Comparison of ENCODE assay signal across 10 cellular contexts in the genomic region with DNA sequence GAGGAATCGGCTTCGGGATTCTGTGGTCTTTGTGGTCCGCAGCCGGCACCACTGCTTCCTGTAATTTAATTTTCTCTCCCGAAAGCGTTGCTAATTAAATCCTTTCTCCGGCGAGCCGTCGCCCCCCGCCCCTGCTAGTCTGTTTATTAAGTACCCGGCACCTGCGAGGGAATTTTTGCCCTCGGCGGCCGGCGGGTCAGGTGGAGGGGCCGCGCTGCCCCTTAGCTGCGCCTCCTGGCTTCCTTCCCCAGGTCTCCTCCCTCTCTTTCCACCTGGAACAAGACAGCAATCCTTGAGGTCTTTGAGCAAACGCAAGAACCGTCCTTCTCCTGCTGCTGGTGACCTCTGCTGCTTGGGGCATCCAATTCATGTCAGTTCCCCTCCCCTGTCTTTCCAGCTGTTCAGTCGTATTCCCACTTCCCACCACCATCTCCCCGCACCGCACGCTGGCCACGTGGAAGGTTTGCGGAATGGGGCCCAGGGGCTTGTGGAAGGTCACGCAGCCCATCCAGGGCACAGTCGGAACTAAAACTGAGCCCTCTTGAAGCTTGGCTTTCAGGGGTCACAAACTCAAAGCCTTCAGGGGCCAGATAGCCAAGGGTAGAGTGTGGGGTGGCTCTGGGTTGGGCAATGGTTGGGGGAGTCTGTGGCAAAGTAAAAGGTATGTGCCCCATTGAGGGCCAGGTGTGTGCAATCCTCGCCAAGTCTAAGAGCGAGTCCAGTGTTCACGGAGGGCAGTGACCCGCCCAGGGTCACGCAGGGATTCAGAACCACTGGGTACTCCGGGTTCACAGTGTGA. TPM values are rescaled to one million over a fixed set of nuclear protein-coding genes. Genes with fewer than 3 reads are reported as not detected.
DNase-seq lines count a peak whose midpoint lies in the region; ATAC-seq, FAIRE-seq and TF ChIP-seq lines count a peak whose summit lies in the region.
"Had no signal": no experiment of that assay in that cellular context is flagged by ENCODE, and none has a peak within 500 bp of the region (broad histone marks: within the 10 kb centered on the region; RNA-seq: fewer than 3 reads in every experiment).

No MANE protein-coding gene starts in this region.

- FAIRE-seq in HepG2 (lab: Jason Lieb, UNC): no peak

- H3K27me3 Mint-ChIP-seq in activated CD4-positive, alpha-beta T cell treated with anti-CD3 and anti-CD28 coated beads, Interleukin-2, amount 10 ng/mL, durations not matched to agents 24 days and 14 days: peaks cover 42% of the 10 kb centered on the region
- peaks cover 40% of the 10 kb centered on the region for H3K27me3 Mint-ChIP-seq in activated naive CD8-positive, alpha-beta T cell treated with anti-CD3 and anti-CD28 coated beads for 36 hours

- CTCF ChIA-PET in HepG2 (lab: Yijun Ruan, JAX; ENCODE audit: low intra/inter-chr PET ratio, low total read pairs): no interaction called here

- no peaks in the 10 kb centered on the region for H3K9me3 ChIP-seq in HepG2 (ENCODE audit: low read length)
- no peaks in the 10 kb centered on the region for H3K9me3 ChIP-seq in testis
- no peaks in the 10 kb centered on the region for H3K9me3 ChIP-seq in uterus

- H3K27ac Mint-ChIP-seq in activated CD4-positive, alpha-beta T cell treated with anti-CD3 and anti-CD28 coated beads, Interleukin-2, amount 10 ng/mL, durations not matched to agents 24 days and 14 days: no peak overlapping the region
- H3K27ac Mint-ChIP-seq in activated naive CD8-positive, alpha-beta T cell treated with anti-CD3 and anti-CD28 coated beads for 36 hours: no peak overlapping the region

- no peak for TF ChIP-seq EP300 in HepG2 (IDR thresholded peaks at IDR 0.05; ENCODE audit: low read depth in 2 of 2, low read length in 2 of 2)
- TF ChIP-seq EP300 in HepG2 (CRISPR knock-in tag; IDR thresholded peaks at IDR 0.05; ENCODE audit: borderline replicate concordance): no peak

- intact Hi-C loops in activated CD4-positive, alpha-beta T cell treated with anti-CD3 and anti-CD28 coated beads, Interleukin-2, amount 10 ng/mL, durations not matched to agents 24 days and 14 days (cut with micrococcal nuclease): no loop called here
- intact Hi-C loops in HepG2 (cut with micrococcal nuclease; ENCODE audit: unreplicated experiment) (no loop called here), testis (cut with DNase I; ENCODE audit: low total_unique reads) (no loop called here), uterus (cut with DNase I; ENCODE audit: low total_unique reads) (no loop called here)

- TF ChIP-seq POLR2A in HepG2 (IDR thresholded peaks at IDR 0.05; ENCODE audit: insufficient read depth in 1 of 2, low read depth in 2 of 2, low read length in 2 of 2) (no peak), testis (IDR thresholded peaks at IDR 0.05) (no peak), uterus (IDR thresholded peaks at IDR 0.05) (no peak)

- POLR2A ChIA-PET in HepG2 (lab: Yijun Ruan, JAX): no interaction called here

- H3K4me1 ChIP-seq in HepG2 (ENCODE audit: insufficient read depth, low read length) (peaks cover 30% of the 10 kb centered on the region), testis (peaks cover 25% of the 10 kb centered on the region), uterus (peaks cover 0 to 8% of the 10 kb centered on the region in 2 donors)

- ATAC-seq in HepG2 (no peak), GM18907 (IDR thresholded peaks at IDR 0.05; ENCODE audit: unreplicated experiment) (no peak)

- in situ Hi-C loops in HepG2 (cut with HindIII; ENCODE audit: extremely low pct_ligation_motif_present, low pct_unique_long_range_greater_than_20kb): no loop called here

- H3K4me3 ChIP-seq in HepG2 (replicated peaks in 1 of 3; ENCODE audit: insufficient read depth in 1 of 3, low read depth in 2 of 3, low read length in 3 of 3): peak overlapping the region in 1 of 3 experiments; percentile 66; a peak in 1 of 6 replicates
- peak overlapping the region; percentile 58 to 60 for H3K4me3 ChIP-seq in testis
- H3K4me3 ChIP-seq in uterus: peak overlapping the region in 1 of 2 donors; percentile 44

- 43% methylated on average over 29 of the region's 36 CpGs for WGBS in HepG2 (ENCODE audit: low lambda C conversion rate)
- WGBS in testis, 2 donors: 20 to 26% methylated on average over 32 to 36 of the region's 36 CpGs

- no peak overlapping the region for H2AFZ ChIP-seq in HepG2 (ENCODE audit: low read length)

- peaks cover 9% of the 10 kb centered on the region for H3K36me3 Mint-ChIP-seq in activated CD4-positive, alpha-beta T cell treated with anti-CD3 and anti-CD28 coated beads, Interleukin-2, amount 10 ng/mL, durations not matched to agents 24 days and 14 days (ENCODE audit: low read depth)
- H3K36me3 Mint-ChIP-seq in activated naive CD8-positive, alpha-beta T cell treated with anti-CD3 and anti-CD28 coated beads for 36 hours: peaks cover 7% of the 10 kb centered on the region

- H3K9ac ChIP-seq in HepG2 (ENCODE audit: insufficient read depth, low read depth, low read length): no peak overlapping the region

- H3K4me2 ChIP-seq in HepG2 (ENCODE audit: low read depth, low read length): peak overlapping the region; percentile 82; the same call in 1 of the 2 replicates

- H3K27me3 ChIP-seq in HepG2 (ENCODE audit: control insufficient read depth in 1 of 2, insufficient read depth in 2 of 2, low read length in 2 of 2): peaks cover 1 to 12% of the 10 kb centered on the region in 2 experiments; a peak in 3 of 5 replicates
- no peaks in the 10 kb centered on the region for H3K27me3 ChIP-seq in testis
- no peaks in the 10 kb centered on the region for H3K27me3 ChIP-seq in uterus

- no TSS peak for BruUV-seq in HepG2 (replicated peaks; lab: Mats Ljungman, UMichigan)

- H3K4me3 Mint-ChIP-seq in activated CD4-positive, alpha-beta T cell treated with anti-CD3 and anti-CD28 coated beads, Interleukin-2, amount 10 ng/mL, durations not matched to agents 24 days and 14 days: peak overlapping the region; percentile 70
- peak overlapping the region; percentile 50 for H3K4me3 Mint-ChIP-seq in activated naive CD8-positive, alpha-beta T cell treated with anti-CD3 and anti-CD28 coated beads for 36 hours

- no peaks in the 10 kb centered on the region for H3K9me3 Mint-ChIP-seq in activated CD4-positive, alpha-beta T cell treated with anti-CD3 and anti-CD28 coated beads, Interleukin-2, amount 10 ng/mL, durations not matched to agents 24 days and 14 days
- H3K9me3 Mint-ChIP-seq in activated naive CD8-positive, alpha-beta T cell treated with anti-CD3 and anti-CD28 coated beads for 36 hours: no peaks in the 10 kb centered on the region

- H3K4me1 Mint-ChIP-seq in activated CD4-positive, alpha-beta T cell treated with anti-CD3 and anti-CD28 coated beads, Interleukin-2, amount 10 ng/mL, durations not matched to agents 24 days and 14 days: peaks cover 24% of the 10 kb centered on the region
- H3K4me1 Mint-ChIP-seq in activated naive CD8-positive, alpha-beta T cell treated with anti-CD3 and anti-CD28 coated beads for 36 hours: peaks cover 16% of the 10 kb centered on the region

- H4K20me1 ChIP-seq in HepG2 (ENCODE audit: insufficient read depth, low read length): no peaks in the 10 kb centered on the region

- TF ChIP-seq CTCF in HepG2 (CRISPR knock-in tag; IDR thresholded peaks at IDR 0.05) (no peak), testis (IDR thresholded peaks at IDR 0.05) (no peak), uterus (IDR thresholded peaks at IDR 0.05) (no peak)

- DNase-seq in activated CD4-positive, alpha-beta T cell treated with anti-CD3 and anti-CD28 coated beads, Interleukin-2, amount 10 ng/mL, durations not matched to agents 24 days and 14 days: no peak
- DNase-seq in activated CD4-positive, alpha-beta T cell treated with anti-CD3 and anti-CD28 coated beads for 4 hours: no peak
- no peak for DNase-seq in activated naive CD8-positive, alpha-beta T cell treated with anti-CD3 and anti-CD28 coated beads for 36 hours
- DNase-seq in HepG2 (ENCODE audit: low spot score) (no peak), testis (no peak), SIG-M5 (lab: John Stamatoyannopoulos, UW) (no peak), uterus (no peak)
- DNase-seq: NCI-H187 had no signal

- TF ChIP-seq RAD21 in HepG2 (CRISPR knock-in tag; IDR thresholded peaks at IDR 0.05): no peak

- H3K36me3 ChIP-seq in HepG2 (replicated peaks in 1 of 2; ENCODE audit: control insufficient read depth in 1 of 2, insufficient read depth in 2 of 2, low read length in 2 of 2) (no peaks in the 10 kb centered on the region), testis (ENCODE audit: low read depth, missing control alignments) (no peaks in the 10 kb centered on the region), uterus (no peaks in the 10 kb centered on the region)

- no peak overlapping the region for H3K27ac ChIP-seq in HepG2 (ENCODE audit: extremely low read length, insufficient read depth, low read length)
- no peak overlapping the region for H3K27ac ChIP-seq in testis
- no peak overlapping the region for H3K27ac ChIP-seq in uterus

- no peaks in the 10 kb centered on the region for H3K79me2 ChIP-seq in HepG2 (ENCODE audit: insufficient read depth, low read length)

RNA-seq across cellular contexts. Expression of gene ZDHHC22, which starts 16.1 kb away (rescaled TPM):
- total RNA-seq in activated CD4-positive, alpha-beta T cell treated with anti-CD3 and anti-CD28 coated beads, Interleukin-2, amount 10 ng/mL, durations not matched to agents 24 days and 14 days: not detected in 2 replicates
- total RNA-seq in activated naive CD8-positive, alpha-beta T cell treated with anti-CD3 and anti-CD28 coated beads for 36 hours: not detected
- not detected in 2 replicates for total RNA-seq in HepG2 (2016; rRNA removed; fragmentation: Illumina TruSeq; extraction: Trizol)
- total RNA-seq in HepG2 (2016; cell fraction: cytosol; rRNA removed; fragmentation: Illumina TruSeq; extraction: Trizol; ENCODE audit: low read depth): not detected in 2 replicates
- not detected in 2 replicates for total RNA-seq in HepG2 (2016; cell fraction: insoluble cytoplasmic fraction; rRNA removed; fragmentation: Illumina TruSeq; extraction: Trizol)
- total RNA-seq in HepG2 (2016; cell fraction: membrane; rRNA removed; fragmentation: Illumina TruSeq; extraction: Trizol): not detected in 2 replicates
- total RNA-seq in HepG2 (2016; cell fraction: nucleus; rRNA removed; fragmentation: Illumina TruSeq; extraction: Trizol): not detected in 2 replicates
- polyA plus RNA-seq in HepG2 (2011; rRNA removed): not detected in 2 replicates
- not detected in 2 replicates for polyA plus RNA-seq in HepG2 (2011; cell fraction: cytosol; rRNA removed)
- polyA plus RNA-seq in HepG2 (2011; cell fraction: nucleus; rRNA removed): not detected in 2 replicates
- polyA plus RNA-seq in HepG2 (2012): 0.04 TPM in 1 of 2 replicates, not detected in the other
- polyA plus RNA-seq in HepG2 (2016; cell fraction: cytosol; fragmentation: Illumina TruSeq; extraction: Trizol; ENCODE audit: low read depth): not detected in 2 replicates
- not detected in 2 replicates for polyA plus RNA-seq in HepG2 (2016; cell fraction: insoluble cytoplasmic fraction; fragmentation: Illumina TruSeq; extraction: Trizol; ENCODE audit: low read depth)
- not detected in 2 replicates for polyA plus RNA-seq in HepG2 (2016; cell fraction: membrane; fragmentation: Illumina TruSeq; extraction: Trizol; ENCODE audit: low read depth)
- polyA plus RNA-seq in HepG2 (2016; cell fraction: nucleus; fragmentation: Illumina TruSeq; extraction: Trizol; ENCODE audit: insufficient read depth, low read depth): not detected in 2 replicates
- not detected in 2 replicates for polyA minus RNA-seq in HepG2 (2011; rRNA and poly(A)+ RNA removed; ENCODE audit: low replicate concordance)
- polyA minus RNA-seq in HepG2 (2011; cell fraction: cytosol; rRNA and poly(A)+ RNA removed): not detected in 2 replicates
- polyA minus RNA-seq in HepG2 (2011; cell fraction: nucleus; rRNA and poly(A)+ RNA removed): not detected in 2 replicates
- total RNA-seq in testis: 1 to 10 TPM; 1.7 to 3.2 TPM
- polyA plus RNA-seq in testis (ENCODE audit: insufficient read depth, low read depth, low replicate concordance): 0.84 TPM
- not detected for total RNA-seq in uterus
- total RNA-seq: lung had no signal

RNA-seq across cellular contexts. Expression of gene CIPC, which starts 27.4 kb away (rescaled TPM):
- 12.7 and 14.0 TPM in 2 replicates for total RNA-seq in activated CD4-positive, alpha-beta T cell treated with anti-CD3 and anti-CD28 coated beads, Interleukin-2, amount 10 ng/mL, durations not matched to agents 24 days and 14 days
- 10 to 100 TPM; 10.8 to 12.2 TPM for total RNA-seq in activated naive CD8-positive, alpha-beta T cell treated with anti-CD3 and anti-CD28 coated beads for 36 hours
- total RNA-seq in HepG2 (2016; rRNA removed; fragmentation: Illumina TruSeq; extraction: Trizol) (13.9 and 18.4 TPM in 2 replicates), testis (10 to 100 TPM; 44.5 to 48.3 TPM), uterus (10 to 100 TPM in 3 of 4 donors, 1 to 10 TPM in 1; 8.2 to 71.8 (median 28.1) TPM)
- 1.6 and 1.7 TPM in 2 replicates for total RNA-seq in HepG2 (2016; cell fraction: cytosol; rRNA removed; fragmentation: Illumina TruSeq; extraction: Trizol; ENCODE audit: low read depth)
- total RNA-seq in HepG2 (2016; cell fraction: insoluble cytoplasmic fraction; rRNA removed; fragmentation: Illumina TruSeq; extraction: Trizol): 12.8 and 18.2 TPM in 2 replicates
- 9.4 and 10.0 TPM in 2 replicates for total RNA-seq in HepG2 (2016; cell fraction: membrane; rRNA removed; fragmentation: Illumina TruSeq; extraction: Trizol)
- 8.0 and 10.3 TPM in 2 replicates for total RNA-seq in HepG2 (2016; cell fraction: nucleus; rRNA removed; fragmentation: Illumina TruSeq; extraction: Trizol)
- polyA plus RNA-seq in HepG2 (2011; rRNA removed) (6.0 and 7.6 TPM in 2 replicates), testis (ENCODE audit: insufficient read depth, low read depth, low replicate concordance) (23.4 TPM)
- polyA plus RNA-seq in HepG2 (2011; cell fraction: cytosol; rRNA removed): 4.8 and 5.6 TPM in 2 replicates
- 3.6 and 4.9 TPM in 2 replicates for polyA plus RNA-seq in HepG2 (2011; cell fraction: nucleus; rRNA removed)
- polyA plus RNA-seq in HepG2 (2012): 4.0 and 4.3 TPM in 2 replicates
- polyA plus RNA-seq in HepG2 (2016; cell fraction: cytosol; fragmentation: Illumina TruSeq; extraction: Trizol; ENCODE audit: low read depth): 0.84 and 0.93 TPM in 2 replicates
- polyA plus RNA-seq in HepG2 (2016; cell fraction: insoluble cytoplasmic fraction; fragmentation: Illumina TruSeq; extraction: Trizol; ENCODE audit: low read depth): 12.4 and 12.8 TPM in 2 replicates
- 3.3 and 4.4 TPM in 2 replicates for polyA plus RNA-seq in HepG2 (2016; cell fraction: membrane; fragmentation: Illumina TruSeq; extraction: Trizol; ENCODE audit: low read depth)
- polyA plus RNA-seq in HepG2 (2016; cell fraction: nucleus; fragmentation: Illumina TruSeq; extraction: Trizol; ENCODE audit: insufficient read depth, low read depth): 10.3 and 11.4 TPM in 2 replicates
- 11.9 and 19.0 TPM in 2 replicates for polyA minus RNA-seq in HepG2 (2011; rRNA and poly(A)+ RNA removed; ENCODE audit: low replicate concordance)
- polyA minus RNA-seq in HepG2 (2011; cell fraction: cytosol; rRNA and poly(A)+ RNA removed): 6.0 and 6.7 TPM in 2 replicates
- 5.9 and 7.2 TPM in 2 replicates for polyA minus RNA-seq in HepG2 (2011; cell fraction: nucleus; rRNA and poly(A)+ RNA removed)

RNA-seq across cellular contexts. Expression of gene TMEM63C, which starts 56.1 kb away (rescaled TPM):
- 1.3 and 2.3 TPM in 2 replicates for total RNA-seq in activated CD4-positive, alpha-beta T cell treated with anti-CD3 and anti-CD28 coated beads, Interleukin-2, amount 10 ng/mL, durations not matched to agents 24 days and 14 days
- total RNA-seq in activated naive CD8-positive, alpha-beta T cell treated with anti-CD3 and anti-CD28 coated beads for 36 hours: 1 to 10 TPM in 1 of 2 experiments, under 1 TPM in 1; 0.89 to 1.2 TPM
- 0.08 and 0.27 TPM in 2 replicates for total RNA-seq in HepG2 (2016; rRNA removed; fragmentation: Illumina TruSeq; extraction: Trizol)
- total RNA-seq in HepG2 (2016; cell fraction: cytosol; rRNA removed; fragmentation: Illumina TruSeq; extraction: Trizol; ENCODE audit: low read depth): 1.1 TPM in 1 of 2 replicates, not detected in the other
- 0.19 TPM in 1 of 2 replicates, not detected in the other for total RNA-seq in HepG2 (2016; cell fraction: insoluble cytoplasmic fraction; rRNA removed; fragmentation: Illumina TruSeq; extraction: Trizol)
- 1.3 TPM in 1 of 2 replicates, not detected in the other for total RNA-seq in HepG2 (2016; cell fraction: membrane; rRNA removed; fragmentation: Illumina TruSeq; extraction: Trizol)
- total RNA-seq in HepG2 (2016; cell fraction: nucleus; rRNA removed; fragmentation: Illumina TruSeq; extraction: Trizol): 1.0 TPM in 1 of 2 replicates, not detected in the other
- 0.17 and 0.59 TPM in 2 replicates for polyA plus RNA-seq in HepG2 (2011; rRNA removed)
- polyA plus RNA-seq in HepG2 (2011; cell fraction: cytosol; rRNA removed): 0.18 and 0.24 TPM in 2 replicates
- polyA plus RNA-seq in HepG2 (2011; cell fraction: nucleus; rRNA removed): 0.90 and 1.1 TPM in 2 replicates
- 0.52 and 0.55 TPM in 2 replicates for polyA plus RNA-seq in HepG2 (2012)
- polyA plus RNA-seq in HepG2 (2016; cell fraction: cytosol; fragmentation: Illumina TruSeq; extraction: Trizol; ENCODE audit: low read depth): 0.12 and 0.34 TPM in 2 replicates
- polyA plus RNA-seq in HepG2 (2016; cell fraction: insoluble cytoplasmic fraction; fragmentation: Illumina TruSeq; extraction: Trizol; ENCODE audit: low read depth): not detected in 2 replicates
- polyA plus RNA-seq in HepG2 (2016; cell fraction: membrane; fragmentation: Illumina TruSeq; extraction: Trizol; ENCODE audit: low read depth): not detected in 2 replicates
- 0.49 TPM in 1 of 2 replicates, not detected in the other for polyA plus RNA-seq in HepG2 (2016; cell fraction: nucleus; fragmentation: Illumina TruSeq; extraction: Trizol; ENCODE audit: insufficient read depth, low read depth)
- 0.28 TPM in 1 of 2 replicates, not detected in the other for polyA minus RNA-seq in HepG2 (2011; rRNA and poly(A)+ RNA removed; ENCODE audit: low replicate concordance)
- polyA minus RNA-seq in HepG2 (2011; cell fraction: cytosol; rRNA and poly(A)+ RNA removed): 1.8 TPM in 1 of 2 replicates, not detected in the other
- polyA minus RNA-seq in HepG2 (2011; cell fraction: nucleus; rRNA and poly(A)+ RNA removed): 0.26 and 0.37 TPM in 2 replicates
- 10 to 100 TPM; 14.1 to 20.7 TPM for total RNA-seq in testis
- polyA plus RNA-seq in testis (ENCODE audit: insufficient read depth, low read depth, low replicate concordance): 21.0 TPM
- total RNA-seq in uterus: 1 to 10 TPM in 1 of 4 donors, under 1 TPM in 1, not detected in 2; 0.98 to 1.9 TPM
